In the genomic region with DNA sequence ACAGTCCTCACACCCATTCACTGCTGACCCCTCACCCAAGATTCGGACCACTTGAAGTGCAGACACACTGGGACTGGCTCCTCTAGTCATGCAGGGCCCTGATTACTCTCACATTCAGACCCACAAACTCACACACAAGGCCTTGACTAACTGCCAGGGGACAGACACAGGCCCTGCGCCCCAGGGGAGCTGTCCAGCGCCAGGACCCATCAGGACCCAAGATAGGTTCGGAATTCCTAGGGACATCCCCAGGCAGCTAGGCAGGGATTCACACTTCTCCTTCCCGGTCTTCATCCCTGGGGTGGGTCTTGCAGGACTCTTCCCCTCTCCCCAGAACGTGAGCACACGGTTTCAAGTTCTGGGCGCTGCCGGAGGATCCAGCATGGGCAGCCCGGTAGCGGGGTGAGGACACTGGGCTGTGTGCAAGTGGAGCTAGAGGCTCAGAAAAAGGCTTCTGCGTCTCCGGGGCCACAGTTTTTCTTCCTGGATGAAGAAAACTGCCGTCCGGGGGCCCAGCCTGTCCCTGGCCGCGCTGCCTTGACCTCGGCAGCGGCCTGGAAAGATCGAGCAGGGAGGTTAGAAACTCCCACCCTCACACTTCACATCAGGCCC, we compare ENCODE assay signal across 14 cellular contexts. TPM values are rescaled to one million over a fixed set of nuclear protein-coding genes. Genes with fewer than 3 reads are reported as not detected.
DNase-seq lines count a peak whose midpoint lies in the region; ATAC-seq and TF ChIP-seq lines count a peak whose summit lies in the region.
"Had no signal": no experiment of that assay in that cellular context is flagged by ENCODE, and none has a peak within 500 bp of the region (broad histone marks: within the 10 kb centered on the region; RNA-seq: fewer than 3 reads in every experiment).

No MANE protein-coding gene starts in this region.

- H2AFZ ChIP-seq in mammary epithelial cell (ENCODE audit: low read depth, low read length): no peak overlapping the region

- DNase-seq in left ventricle myocardium superior (peak; percentile 45), Right ventricle myocardium superior (no peak), mammary epithelial cell (peak; percentile 14), coronary artery (ENCODE audit: low spot score) (no peak), NCI-H1694 (lab: John Stamatoyannopoulos, UW) (no peak)
- DNase-seq: activated CD8-positive, alpha-beta memory T cell treated with anti-CD3 and anti-CD28 coated beads, Interleukin-2, amount 10 ng/mL, durations not matched to agents 7 days and 5 days; left ventricle myocardium inferior; ovary had no signal

- H3K4me3 ChIP-seq in mammary epithelial cell (replicated peaks in 1 of 3; ENCODE audit: insufficient read depth in 1 of 3, low read depth in 2 of 3, low read length in 3 of 3): no peak overlapping the region
- no peak overlapping the region for H3K4me3 ChIP-seq in liver (ENCODE audit: low read depth in 1 of 3, low read length in 3 of 3)
- H3K4me3 ChIP-seq in coronary artery: no peak overlapping the region
- H3K4me3 ChIP-seq in gastroesophageal sphincter: no peak overlapping the region
- H3K4me3 ChIP-seq: HAP-1, left ventricle myocardium inferior, ovary, upper lobe of left lung had no signal

- CTCF ChIA-PET in mammary epithelial cell (lab: Charles Lee; ENCODE audit: low non-redundant PET): no interaction called here

- no peak for TF ChIP-seq POLR2A in gastroesophageal sphincter (IDR thresholded peaks at IDR 0.05)

- TF ChIP-seq CTCF in mammary epithelial cell (conservative IDR thresholded peaks at IDR 0.05 in 1 of 2, IDR thresholded peaks at IDR 0.05 in 1 of 2; ENCODE audit: extremely low read depth in 1 of 2, insufficient read depth in 1 of 2, low read depth in 1 of 2, low read length in 2 of 2) (no peak), liver (IDR thresholded peaks at IDR 0.05; ENCODE audit: low read depth, low read length, missing input control) (no peak), coronary artery (IDR thresholded peaks at IDR 0.05) (no peak), gastroesophageal sphincter (IDR thresholded peaks at IDR 0.05) (no peak)

- H3K4me1 ChIP-seq in mammary epithelial cell (ENCODE audit: insufficient read depth, low read length): no peaks in the 10 kb centered on the region
- H3K4me1 ChIP-seq in liver (ENCODE audit: control insufficient read depth in 4 of 4, insufficient read depth in 4 of 4, low read length in 3 of 4): peaks cover 0 to 4% (median 3%) of the 10 kb centered on the region in 4 donors
- peaks cover 0 to 14% (median 6%) of the 10 kb centered on the region in 3 donors for H3K4me1 ChIP-seq in gastroesophageal sphincter
- H3K4me1 ChIP-seq: HAP-1 had no signal

- dilution Hi-C loops in mammary epithelial cell (cut with HindIII; ENCODE audit: low sequenced_read_pairs): loop anchor here (25.0 kb wide), 1 partner anchor 233 kb away; a partner anchor contains a TSS

- H3K27me3 ChIP-seq in mammary epithelial cell (ENCODE audit: insufficient read depth, low read length) (peaks cover 13% of the 10 kb centered on the region), liver (ENCODE audit: control insufficient read depth in 4 of 4, insufficient read depth in 4 of 4, low read length in 3 of 4) (peaks cover 0 to 8% (median 4%) of the 10 kb centered on the region in 4 donors), gastroesophageal sphincter (peaks cover 67% of the 10 kb centered on the region)
- H3K27me3 ChIP-seq: ovary had no signal

- H3K79me2 ChIP-seq in mammary epithelial cell (ENCODE audit: insufficient read depth, low read length): no peaks in the 10 kb centered on the region

- no peak overlapping the region for H3K9ac ChIP-seq in mammary epithelial cell (ENCODE audit: insufficient read depth, low read length)
- H3K9ac ChIP-seq in liver (ENCODE audit: low read depth in 1 of 2, low read length in 2 of 2): no peak overlapping the region

- H3K27ac ChIP-seq in mammary epithelial cell (ENCODE audit: insufficient read depth, low read depth, low read length) (no peak overlapping the region), liver (ENCODE audit: low read depth in 1 of 2, low read length in 2 of 2) (no peak overlapping the region), coronary artery (no peak overlapping the region), gastroesophageal sphincter (no peak overlapping the region)
- H3K27ac ChIP-seq: left ventricle myocardium inferior, ovary, upper lobe of left lung had no signal

- no peak overlapping the region for H3K4me2 ChIP-seq in mammary epithelial cell (ENCODE audit: insufficient read depth, low read depth, low read length)

- no peak for TF ChIP-seq EP300 in gastroesophageal sphincter (IDR thresholded peaks at IDR 0.05)

- H3K9me3 ChIP-seq in mammary epithelial cell (replicated peaks; ENCODE audit: insufficient read depth, low read length): no peaks in the 10 kb centered on the region
- no peaks in the 10 kb centered on the region for H3K9me3 ChIP-seq in liver (ENCODE audit: control insufficient read depth in 4 of 4, low read length in 3 of 4)
- no peaks in the 10 kb centered on the region for H3K9me3 ChIP-seq in gastroesophageal sphincter
- H3K9me3 ChIP-seq: HAP-1, left ventricle myocardium inferior, ovary, upper lobe of left lung had no signal

- WGBS in mammary epithelial cell (ENCODE audit: low coverage, missing lambda C conversion rate): 68% methylated on average over 19 of the region's 20 CpGs
- 53% methylated on average over 20 of the region's 20 CpGs for WGBS in liver
- WGBS in gastroesophageal sphincter (ENCODE audit: low coverage in 1 of 2), 2 donors: no CpG with 5 or more reads among the region's 20 CpGs

- peaks cover 2% of the 10 kb centered on the region for H4K20me1 ChIP-seq in mammary epithelial cell (ENCODE audit: insufficient read depth, low read length)

- intact Hi-C loops in left ventricle myocardium superior (cut with micrococcal nuclease): no loop called here
- intact Hi-C loops in Right ventricle myocardium superior (cut with DNase I): no loop called here
- intact Hi-C loops in mammary epithelial cell (cut with micrococcal nuclease): loop anchor here (10.0 kb wide), 1 partner anchor 51 kb away; no protein-coding TSS in a partner anchor

- in situ Hi-C loops in mammary epithelial cell (cut with MboI; ENCODE audit: low sequenced_read_pairs in 2 of 2): no loop called here

- no TSS peak for BruUV-seq in mammary epithelial cell (replicated peaks; lab: Mats Ljungman, UMichigan)

- no peaks in the 10 kb centered on the region for H3K36me3 ChIP-seq in mammary epithelial cell (ENCODE audit: insufficient read depth, low read length)
- H3K36me3 ChIP-seq in liver (ENCODE audit: control insufficient read depth in 4 of 4, insufficient read depth in 3 of 4, low read depth in 1 of 4, low read length in 3 of 4): no peaks in the 10 kb centered on the region
- no peaks in the 10 kb centered on the region for H3K36me3 ChIP-seq in gastroesophageal sphincter
- H3K36me3 ChIP-seq: HAP-1, left ventricle myocardium inferior, ovary, upper lobe of left lung had no signal

- ATAC-seq in left ventricle myocardium superior (peak; percentile 23), Right ventricle myocardium superior (ENCODE audit: poor library complexity) (no peak), gastroesophageal sphincter (no peak), GM18868 (IDR thresholded peaks at IDR 0.05; ENCODE audit: unreplicated experiment) (no peak)
- ATAC-seq: activated CD8-positive, alpha-beta memory T cell treated with anti-CD3 and anti-CD28 coated beads, Interleukin-2, amount 10 ng/mL, durations not matched to agents 7 days and 5 days had no signal

- TF ChIP-seq RAD21 in liver (IDR thresholded peaks at IDR 0.05): no peak

TF ChIP-seq in liver, 16 proteins besides CTCF, POLR2A, EP300 and RAD21:
- TF ChIP-seq EGR1 (IDR thresholded peaks at IDR 0.05; ENCODE audit: low read depth in 2 of 2): no peak
- TF ChIP-seq, protein P1, sequence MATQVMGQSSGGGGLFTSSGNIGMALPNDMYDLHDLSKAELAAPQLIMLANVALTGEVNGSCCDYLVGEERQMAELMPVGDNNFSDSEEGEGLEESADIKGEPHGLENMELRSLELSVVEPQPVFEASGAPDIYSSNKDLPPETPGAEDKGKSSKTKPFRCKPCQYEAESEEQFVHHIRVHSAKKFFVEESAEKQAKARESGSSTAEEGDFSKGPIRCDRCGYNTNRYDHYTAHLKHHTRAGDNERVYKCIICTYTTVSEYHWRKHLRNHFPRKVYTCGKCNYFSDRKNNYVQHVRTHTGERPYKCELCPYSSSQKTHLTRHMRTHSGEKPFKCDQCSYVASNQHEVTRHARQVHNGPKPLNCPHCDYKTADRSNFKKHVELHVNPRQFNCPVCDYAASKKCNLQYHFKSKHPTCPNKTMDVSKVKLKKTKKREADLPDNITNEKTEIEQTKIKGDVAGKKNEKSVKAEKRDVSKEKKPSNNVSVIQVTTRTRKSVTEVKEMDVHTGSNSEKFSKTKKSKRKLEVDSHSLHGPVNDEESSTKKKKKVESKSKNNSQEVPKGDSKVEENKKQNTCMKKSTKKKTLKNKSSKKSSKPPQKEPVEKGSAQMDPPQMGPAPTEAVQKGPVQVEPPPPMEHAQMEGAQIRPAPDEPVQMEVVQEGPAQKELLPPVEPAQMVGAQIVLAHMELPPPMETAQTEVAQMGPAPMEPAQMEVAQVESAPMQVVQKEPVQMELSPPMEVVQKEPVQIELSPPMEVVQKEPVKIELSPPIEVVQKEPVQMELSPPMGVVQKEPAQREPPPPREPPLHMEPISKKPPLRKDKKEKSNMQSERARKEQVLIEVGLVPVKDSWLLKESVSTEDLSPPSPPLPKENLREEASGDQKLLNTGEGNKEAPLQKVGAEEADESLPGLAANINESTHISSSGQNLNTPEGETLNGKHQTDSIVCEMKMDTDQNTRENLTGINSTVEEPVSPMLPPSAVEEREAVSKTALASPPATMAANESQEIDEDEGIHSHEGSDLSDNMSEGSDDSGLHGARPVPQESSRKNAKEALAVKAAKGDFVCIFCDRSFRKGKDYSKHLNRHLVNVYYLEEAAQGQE (IDR thresholded peaks at IDR 0.05): peak; percentile 97

RNA-seq across cellular contexts. Expression of a gene that starts 1.6 kb away (rescaled TPM):
- not detected for total RNA-seq in left ventricle myocardium superior
- total RNA-seq in Right ventricle myocardium superior: not detected
- not detected for total RNA-seq in mammary epithelial cell
- not detected for polyA plus RNA-seq in mammary epithelial cell
- not detected for polyA minus RNA-seq in mammary epithelial cell
- total RNA-seq in liver: not detected
- polyA plus RNA-seq in liver: under 1 TPM in 1 of 2 donors, not detected in 1; 0.39 TPM
- under 1 TPM in 1 of 4 donors, not detected in 3; 0.13 TPM for total RNA-seq in gastroesophageal sphincter
- total RNA-seq: activated CD8-positive, alpha-beta memory T cell treated with anti-CD3 and anti-CD28 coated beads, Interleukin-2, amount 10 ng/mL, durations not matched to agents 7 days and 5 days; HT-29; left ventricle myocardium inferior; ovary had no signal
- polyA plus RNA-seq: ovary had no signal

RNA-seq across cellular contexts. Expression of a gene that starts 38.8 kb away (rescaled TPM):
- 0.59 TPM for total RNA-seq in left ventricle myocardium superior
- total RNA-seq in Right ventricle myocardium superior: 1.00 TPM
- 1 to 10 TPM in 1 of 2 donors, under 1 TPM in 1; 0.40 to 1.2 TPM for total RNA-seq in mammary epithelial cell
- polyA plus RNA-seq in mammary epithelial cell: 0.11 TPM
- polyA minus RNA-seq in mammary epithelial cell: not detected
- 100 to 1,000 TPM in 1 of 2 donors, 10 to 100 TPM in 1; 19.3 to 189 TPM for total RNA-seq in liver
- 100 to 1,000 TPM; 126 to 227 TPM for polyA plus RNA-seq in liver
- total RNA-seq in gastroesophageal sphincter: 10 to 100 TPM in 1 of 4 donors, 1 to 10 TPM in 2, under 1 TPM in 1; 0.52 to 11.2 (median 6.7) TPM

RNA-seq across cellular contexts. Expression of a gene that starts 52.9 kb away (rescaled TPM):
- total RNA-seq in left ventricle myocardium superior: 20.4 TPM
- total RNA-seq in Right ventricle myocardium superior: 14.8 TPM
- 10 to 100 TPM; 22.7 to 31.1 TPM for total RNA-seq in mammary epithelial cell
- 17.8 TPM for polyA plus RNA-seq in mammary epithelial cell
- polyA minus RNA-seq in mammary epithelial cell: 60.6 TPM
- 10 to 100 TPM; 15.5 to 21.3 TPM for total RNA-seq in liver
- 1 to 10 TPM; 4.3 to 7.9 TPM for polyA plus RNA-seq in liver
- total RNA-seq in gastroesophageal sphincter: 10 to 100 TPM; 20.2 to 46.9 (median 37.8) TPM

Comparison
In these comparisons a context has a peak if more than half of its experiments do, and no peak if none do; other contexts are left out.
1. DNase-seq: peak in left ventricle myocardium superior (single experiment) and mammary epithelial cell (single experiment); none in Right ventricle myocardium superior (single experiment), coronary artery (single experiment) and NCI-H1694 (single experiment).